Comparison of ENCODE assay signal across 19 cellular contexts in genomic region chr16:27389272-27389961, GRCh38.
A peak's percentile ranks its signal among the peaks of the same experiment; 100 is the strongest.
DNase-seq lines count a peak whose midpoint lies in the region; ATAC-seq and TF ChIP-seq lines count a peak whose summit lies in the region.
"Had no signal": no experiment of that assay in that cellular context is flagged by ENCODE, and none has a peak within 500 bp of the region (broad histone marks: within the 10 kb centered on the region; RNA-seq: fewer than 3 reads in every experiment).

No MANE protein-coding gene starts in this region.

- H3K9ac ChIP-seq in MM.1S (ENCODE audit: low read length) = peak overlapping the region; percentile 44
- H3K9ac ChIP-seq: SK-N-SH had no signal

- H3K4me3 ChIP-seq in MM.1S (ENCODE audit: low read length) (peak overlapping the region; percentile 10; the same call in 1 of the 2 replicates), foreskin fibroblast (ENCODE audit: low read depth in 1 of 2, low read length in 2 of 2) (no peak overlapping the region)
- H3K4me3 ChIP-seq: left ventricle myocardium inferior, psoas muscle, skin epidermis, tibial nerve had no signal

- H4K20me1 ChIP-seq in MM.1S (ENCODE audit: insufficient read depth, low read length) = no peaks in the 10 kb centered on the region

- no peaks in the 10 kb centered on the region for H3K36me3 ChIP-seq in MM.1S (replicated peaks; ENCODE audit: insufficient read depth, low read length)
- H3K36me3 ChIP-seq: left ventricle myocardium inferior, tibial nerve, WERI-Rb-1 had no signal

- no peaks in the 10 kb centered on the region for H3K9me2 ChIP-seq in MM.1S (replicated peaks; ENCODE audit: insufficient read depth, low read length)
- H3K9me2 ChIP-seq: SK-N-SH had no signal

- no peak for TF ChIP-seq CTCF in GM10266 (IDR thresholded peaks at IDR 0.05; ENCODE audit: control insufficient read depth, insufficient read depth, low read depth, missing control alignments)
- no peak for TF ChIP-seq CTCF in MM.1S (IDR thresholded peaks at IDR 0.05; ENCODE audit: low read length)
- TF ChIP-seq CTCF in foreskin fibroblast (IDR thresholded peaks at IDR 0.05; ENCODE audit: low read depth, low read length) = no peak

- H2AFZ ChIP-seq in MM.1S (ENCODE audit: low read length) = no peak overlapping the region

- peaks cover 22% of the 10 kb centered on the region for H3F3A ChIP-seq in MM.1S (ENCODE audit: insufficient read depth, low read length)

- peaks cover 35% of the 10 kb centered on the region for H3K4me1 ChIP-seq in MM.1S (ENCODE audit: low read length)
- H3K4me1 ChIP-seq: left ventricle myocardium inferior, psoas muscle, tibial nerve had no signal

- H3K4me2 ChIP-seq in MM.1S (ENCODE audit: low read depth, low read length) = peak overlapping the region; percentile 70
- H3K4me2 ChIP-seq: SK-N-SH had no signal

- DNase-seq in GM10266 (ENCODE audit: extremely low spot score) (peak; percentile 46), MM.1S (peak; percentile 93), iris pigment epithelial cell (ENCODE audit: low read depth) (peak; percentile 64), foreskin fibroblast (no peak)
- no peak for DNase-seq in stimulated activated CD4-positive, alpha-beta T cell treated with anti-CD3 and anti-CD28 coated beads, Interleukin-4, amount 100 ng/mL, for 24 hours
- DNase-seq: activated CD8-positive, alpha-beta T cell treated with anti-CD3 and anti-CD28 coated beads for 36 hours; activated T-cell treated with anti-CD3 and anti-CD28 coated beads, Interleukin-2, amount 50 U/mL, for 48 hours; left ventricle myocardium inferior; NCI-H510A; psoas muscle; SK-N-SH; stimulated activated CD4-positive, alpha-beta T cell treated with anti-CD3 and anti-CD28 coated beads, Interleukin-2, amount 100 ng/mL, for 24 hours; stimulated activated naive CD8-positive, alpha-beta T cell treated with anti-CD3 and anti-CD28 coated beads, Interleukin-15, amount 100 ng/mL, for 72 hours; WERI-Rb-1 had no signal

- no peaks in the 10 kb centered on the region for H3K9me3 ChIP-seq in MM.1S (replicated peaks; ENCODE audit: insufficient read depth, low read length)

- H3K79me2 ChIP-seq in MM.1S (ENCODE audit: low read length) = no peaks in the 10 kb centered on the region

- ATAC-seq in GM19438 (IDR thresholded peaks at IDR 0.05; ENCODE audit: low read depth, unreplicated experiment) (peak; percentile 62), GM18861 (IDR thresholded peaks at IDR 0.05; ENCODE audit: unreplicated experiment) (no peak), HG03520 (IDR thresholded peaks at IDR 0.05; ENCODE audit: unreplicated experiment) (no peak)
- ATAC-seq: activated CD8-positive, alpha-beta T cell treated with anti-CD3 and anti-CD28 coated beads for 36 hours; psoas muscle; stimulated activated naive CD8-positive, alpha-beta T cell treated with anti-CD3 and anti-CD28 coated beads, Interleukin-15, amount 100 ng/mL, for 72 hours had no signal

- H3K27me3 ChIP-seq in MM.1S (replicated peaks; ENCODE audit: insufficient read depth, low read length) = no peaks in the 10 kb centered on the region
- H3K27me3 ChIP-seq: tibial nerve had no signal

- H3K27ac ChIP-seq in MM.1S (ENCODE audit: low read length) = peak overlapping the region; percentile 87
- H3K27ac ChIP-seq: left ventricle myocardium inferior, psoas muscle, skin epidermis, tibial nerve, WERI-Rb-1 had no signal

Comparison
In these comparisons a context has a peak if more than half of its experiments do, and no peak if none do; other contexts are left out.
1. DNase-seq: peak in GM10266 (single experiment), MM.1S (single experiment) and iris pigment epithelial cell (single experiment); none in foreskin fibroblast (0 of 2) and stimulated activated CD4-positive, alpha-beta T cell treated with anti-CD3 and anti-CD28 coated beads, Interleukin-4, amount 100 ng/mL, for 24 hours (single experiment).